Comparison of ENCODE assay signal across 34 cellular contexts in the genomic region with DNA sequence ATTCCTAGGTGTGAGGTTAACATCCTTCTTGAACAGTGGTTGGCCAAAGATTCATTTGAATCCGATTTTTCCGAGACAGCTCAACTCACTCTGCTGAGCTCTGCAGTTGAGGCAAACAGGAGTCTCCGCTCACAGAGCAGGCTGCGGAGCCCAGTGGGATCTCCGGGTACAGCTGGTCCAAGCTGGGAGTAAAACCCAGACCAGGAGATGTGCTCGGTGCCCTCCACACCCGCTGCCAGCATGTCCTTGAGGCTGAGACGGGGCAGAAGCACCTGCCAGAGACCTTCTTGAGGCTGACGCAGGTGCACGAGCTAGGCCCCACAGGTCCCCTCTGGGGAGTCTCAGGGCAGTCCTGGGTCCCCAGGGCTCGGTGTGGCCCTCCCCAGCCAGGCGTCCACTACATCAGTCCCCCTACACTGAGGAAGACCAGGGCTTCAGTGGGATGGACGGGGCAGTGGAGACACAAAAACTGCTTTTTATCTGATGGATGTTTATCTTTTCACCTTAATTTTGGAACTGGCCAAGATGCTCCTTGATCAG.
"Had no signal": no experiment of that assay in that cellular context is flagged by ENCODE, and none has a peak within 500 bp of the region (broad histone marks: within the 10 kb centered on the region; RNA-seq: fewer than 3 reads in every experiment).

No MANE protein-coding gene starts in this region.

- H3K4me1 ChIP-seq: adrenal gland, body of pancreas, breast epithelium had no signal

- ATAC-seq: activated CD8-positive, alpha-beta T cell treated with anti-CD3 and anti-CD28 coated beads for 36 hours; activated naive CD4-positive, alpha-beta T cell treated with anti-CD3 and anti-CD28 coated beads, Interleukin-2, amount 50 U/mL, for 72 hours; activated T-cell treated with anti-CD3 and anti-CD28 coated beads, Interleukin-2, amount 50 U/mL, for 4 hours; activated T-cell treated with anti-CD3 and anti-CD28 coated beads, Interleukin-2, amount 50 U/mL, for 72 hours; activated T-helper 17 cell treated with anti-CD3 and anti-CD28 coated beads, Interleukin-2, amount 50 U/mL, for 72 hours; body of pancreas; T-cell had no signal

- H3K27ac Mint-ChIP-seq: activated B cell treated with CpG ODN at 0.5 μM for 24 hours; activated CD4-positive, alpha-beta memory T cell treated with anti-CD3 and anti-CD28 coated beads for 36 hours; activated CD4-positive, alpha-beta T cell treated with anti-CD3 and anti-CD28 coated beads, Interleukin-2, amount 10 ng/mL, durations not matched to agents 24 days and 14 days; activated CD8-positive, alpha-beta T cell treated with anti-CD3 and anti-CD28 coated beads for 36 hours; activated naive CD4-positive, alpha-beta T cell treated with anti-CD3 and anti-CD28 coated beads for 36 hours; activated naive CD4-positive, alpha-beta T cell treated with anti-CD3 and anti-CD28 coated beads, Interleukin-2, amount 50 U/mL, for 72 hours; activated naive CD8-positive, alpha-beta T cell treated with anti-CD3 and anti-CD28 coated beads for 36 hours; activated T-cell treated with anti-CD3 and anti-CD28 coated beads, Interleukin-2, amount 50 U/mL, for 72 hours; activated T-helper 1 cell treated with anti-CD3 and anti-CD28 coated beads, Interleukin-12 subunit alpha, Interleukin-12 subunit beta, Interleukin-2, Interleukin-4 antibody, amounts not matched to agents 30 ng/mL and 10 ng/mL and 1 ng/mL, durations not matched to agents 14 hours and 24 hours and 36 hours; activated T-helper 17 cell treated with anti-CD3 and anti-CD28 coated beads, Interleukin-2, amount 50 U/mL, for 72 hours; T-cell; T-helper 2 cell treated with Interferon-gamma antibody and Interleukin-4, amounts not matched to agents 5 μg/mL and 100 μg/mL, for 36 hours had no signal

- H3K4me3 ChIP-seq: adrenal gland, body of pancreas, breast epithelium had no signal

- H3K27me3 Mint-ChIP-seq: activated B cell treated with CpG ODN at 0.5 μM for 24 hours; activated CD4-positive, alpha-beta memory T cell treated with anti-CD3 and anti-CD28 coated beads for 36 hours; activated CD4-positive, alpha-beta T cell treated with anti-CD3 and anti-CD28 coated beads, Interleukin-2, amount 10 ng/mL, durations not matched to agents 24 days and 14 days; activated CD8-positive, alpha-beta T cell treated with anti-CD3 and anti-CD28 coated beads for 36 hours; activated naive CD8-positive, alpha-beta T cell treated with anti-CD3 and anti-CD28 coated beads for 36 hours; activated T-helper 17 cell treated with anti-CD3 and anti-CD28 coated beads, Interleukin-2, amount 50 U/mL, for 72 hours; T-cell had no signal

- H3K4me3 Mint-ChIP-seq: activated B cell treated with CpG ODN at 0.5 μM for 24 hours; activated CD4-positive, alpha-beta memory T cell treated with anti-CD3 and anti-CD28 coated beads for 36 hours; activated CD4-positive, alpha-beta T cell treated with anti-CD3 and anti-CD28 coated beads, Interleukin-2, amount 10 ng/mL, durations not matched to agents 24 days and 14 days; activated CD8-positive, alpha-beta T cell treated with anti-CD3 and anti-CD28 coated beads for 36 hours; activated naive CD4-positive, alpha-beta T cell treated with anti-CD3 and anti-CD28 coated beads for 36 hours; activated naive CD8-positive, alpha-beta T cell treated with anti-CD3 and anti-CD28 coated beads for 36 hours; activated T-cell treated with anti-CD3 and anti-CD28 coated beads, Interleukin-2, amount 50 U/mL, for 4 hours; activated T-cell treated with anti-CD3 and anti-CD28 coated beads, Interleukin-2, amount 50 U/mL, for 72 hours; activated T-helper 1 cell treated with anti-CD3 and anti-CD28 coated beads, Interleukin-12 subunit alpha, Interleukin-12 subunit beta, Interleukin-2, Interleukin-4 antibody, amounts not matched to agents 30 ng/mL and 10 ng/mL and 1 ng/mL, durations not matched to agents 14 hours and 24 hours and 36 hours; activated T-helper 17 cell treated with anti-CD3 and anti-CD28 coated beads, Interleukin-2, amount 50 U/mL, for 72 hours; T-cell; T-helper 2 cell treated with Interferon-gamma antibody and Interleukin-4, amounts not matched to agents 5 μg/mL and 100 μg/mL, for 36 hours had no signal

- H3K4me1 Mint-ChIP-seq: activated B cell treated with CpG ODN at 0.5 μM for 24 hours; activated CD4-positive, alpha-beta T cell treated with anti-CD3 and anti-CD28 coated beads, Interleukin-2, amount 10 ng/mL, durations not matched to agents 24 days and 14 days; activated naive CD8-positive, alpha-beta T cell treated with anti-CD3 and anti-CD28 coated beads for 36 hours; T-cell had no signal

- DNase-seq: activated B cell treated with CpG ODN at 0.5 μM for 24 hours; activated CD4-positive, alpha-beta memory T cell treated with anti-CD3 and anti-CD28 coated beads for 36 hours; activated CD4-positive, alpha-beta T cell treated with anti-CD3 and anti-CD28 coated beads for 4 hours; activated CD4-positive, alpha-beta T cell treated with anti-CD3 and anti-CD28 coated beads, Interleukin-2, amount 10 ng/mL, durations not matched to agents 24 days and 14 days; activated CD4-positive, alpha-beta T cell treated with anti-CD3 and anti-CD28 coated beads, Interleukin-2, amount 50 U/mL, for 1 hour; activated CD4-positive, alpha-beta T cell treated with anti-CD3 and anti-CD28 coated beads, Interleukin-2, amount 50 U/mL, for 4 hours; activated CD4-positive, CD25-positive, alpha-beta regulatory T cell treated with anti-CD3 and anti-CD28 coated beads, Interleukin-2, amount 50 U/mL, for 72 hours; activated CD8-positive, alpha-beta memory T cell treated with anti-CD3 and anti-CD28 coated beads, Interleukin-2, amount 50 U/mL, for 4 hours; activated CD8-positive, alpha-beta T cell treated with anti-CD3 and anti-CD28 coated beads for 36 hours; activated effector memory CD4-positive, alpha-beta T cell treated with anti-CD3 and anti-CD28 coated beads, Interleukin-2, amount 50 U/mL, for 16 hours; activated gamma-delta T cell treated with Interleukin-2 at 50 U/mL for 16 hours; activated naive CD4-positive, alpha-beta T cell; activated naive CD4-positive, alpha-beta T cell treated with anti-CD3 and anti-CD28 coated beads for 36 hours; activated naive CD4-positive, alpha-beta T cell treated with anti-CD3 and anti-CD28 coated beads, Interleukin-2, amount 50 U/mL, for 16 hours; activated naive CD8-positive, alpha-beta T cell treated with anti-CD3 and anti-CD28 coated beads for 36 hours; activated T-cell treated with anti-CD3 and anti-CD28 coated beads for 4 hours; activated T-cell treated with anti-CD3 and anti-CD28 coated beads, Interleukin-2, amount 50 U/mL, for 1 hour; activated T-cell treated with anti-CD3 and anti-CD28 coated beads, Interleukin-2, amount 50 U/mL, for 4 hours; activated T-cell treated with anti-CD3 and anti-CD28 coated beads, Interleukin-2, amount 50 U/mL, for 72 hours; amniotic stem cell; aorta; body of pancreas; brain microvascular endothelial cell; central memory CD4-positive, alpha-beta T cell; T-cell; T-helper 2 cell; T-helper 9 cell had no signal

- H3K27ac ChIP-seq: adrenal gland, body of pancreas, brain microvascular endothelial cell, breast epithelium, VCaP had no signal

- H3K27me3 ChIP-seq: adrenal gland, body of pancreas, brain microvascular endothelial cell, breast epithelium had no signal

- H3K9me3 Mint-ChIP-seq: activated B cell treated with CpG ODN at 0.5 μM for 24 hours; activated T-cell treated with anti-CD3 and anti-CD28 coated beads, Interleukin-2, amount 50 U/mL, for 72 hours had no signal

- H3K9me3 ChIP-seq: adrenal gland, body of pancreas, breast epithelium had no signal

- H3K36me3 ChIP-seq: adrenal gland, breast epithelium had no signal
